In the genomic region with DNA sequence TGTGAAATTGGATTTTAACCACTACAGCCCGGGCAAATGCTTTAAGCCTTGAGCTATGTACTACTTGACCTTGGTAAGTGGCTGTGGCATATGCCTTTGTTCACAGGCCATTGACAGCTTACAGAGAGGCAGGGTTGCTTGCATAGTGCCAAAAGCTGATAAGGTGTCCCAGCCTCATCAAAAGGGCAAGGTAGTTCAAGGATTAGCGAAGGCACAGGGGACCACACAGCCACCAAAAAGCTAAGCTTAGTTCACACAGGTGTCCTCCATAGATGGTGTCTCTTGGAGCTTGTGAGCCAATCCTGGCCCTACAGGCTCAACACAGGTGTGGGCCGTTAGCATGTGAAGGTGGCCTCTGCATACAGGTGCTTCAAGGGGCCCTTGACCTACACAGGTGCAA, we compare ENCODE assay signal across 19 cellular contexts.
DNase-seq lines count a peak whose midpoint lies in the region; ATAC-seq and TF ChIP-seq lines count a peak whose summit lies in the region.
"Had no signal": no experiment of that assay in that cellular context is flagged by ENCODE, and none has a peak within 500 bp of the region (broad histone marks: within the 10 kb centered on the region; RNA-seq: fewer than 3 reads in every experiment).

No MANE protein-coding gene starts in this region.

- H3K27me3 ChIP-seq in right atrium auricular region = no peaks in the 10 kb centered on the region

- DNase-seq in Right ventricle myocardium superior (no peak), right atrium auricular region (ENCODE audit: low spot score) (no peak), NCI-H82 treated with DMSO at 0.1 percent for 48 hours (lab: John Stamatoyannopoulos, UW; ENCODE audit: unreplicated experiment) (peak; percentile 32), left cardiac atrium (no peak), NCI-H774 (lab: John Stamatoyannopoulos, UW) (no peak), D341Med (ENCODE audit: low spot score) (no peak)
- no peak for DNase-seq in stimulated activated CD4-positive, alpha-beta T cell treated with anti-CD3 and anti-CD28 coated beads, Interleukin-12 subunit alpha, Interleukin-12 subunit beta, amount 100 ng/mL, for 4 hours
- DNase-seq: C1 segment of cervical spinal cord; Caco-2; CD4-positive, alpha-beta memory T cell; DMS 273 treated with DMSO at 0.1 percent for 48 hours; DND-41; NCI-H1048; NCI-H1417; NCI-H1694; NCI-H446; SIG-M5 had no signal

- H3K27ac ChIP-seq in right atrium auricular region = no peak overlapping the region
- H3K27ac ChIP-seq: RWPE1, SK-N-MC had no signal

- H3K4me1 ChIP-seq in right atrium auricular region = no peaks in the 10 kb centered on the region
- H3K4me1 ChIP-seq: Caco-2 had no signal

- no peaks in the 10 kb centered on the region for H3K9me3 ChIP-seq in right atrium auricular region
- H3K9me3 ChIP-seq: Caco-2 had no signal

- no peaks in the 10 kb centered on the region for H3K36me3 ChIP-seq in right atrium auricular region

- intact Hi-C loops in Right ventricle myocardium superior (cut with DNase I) = no loop called here
- intact Hi-C loops in left cardiac atrium (cut with DNase I) = no loop called here

- ATAC-seq in Right ventricle myocardium superior (ENCODE audit: poor library complexity) (peak; percentile 96), left cardiac atrium (peak; percentile 34 to 90)

- TF ChIP-seq CTCF in right atrium auricular region (IDR thresholded peaks at IDR 0.05) = no peak

- H3K4me3 ChIP-seq in right atrium auricular region = no peak overlapping the region
- H3K4me3 ChIP-seq: SK-N-MC had no signal
